1 cellular context compared by ENCODE assay signal in the genomic region with DNA sequence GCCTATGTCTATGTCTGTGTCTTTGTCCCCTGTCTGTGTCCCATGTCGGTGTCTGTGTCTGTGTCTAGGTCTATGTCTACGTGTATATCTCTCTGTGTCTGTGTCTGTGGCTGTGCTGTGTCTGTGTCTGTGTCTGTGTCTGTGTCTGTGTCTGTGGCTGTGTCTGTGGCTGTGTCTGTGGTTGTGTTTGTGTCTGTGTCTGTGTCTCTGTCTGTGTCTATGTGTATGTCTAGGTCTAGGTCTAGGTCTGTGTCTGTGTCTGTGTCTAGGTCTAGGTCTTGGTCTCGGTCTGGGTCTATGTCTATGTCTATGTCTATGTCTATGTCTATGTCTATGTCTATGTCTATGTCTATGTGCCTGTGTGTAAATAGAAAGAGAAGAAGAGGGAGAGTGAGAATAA.
A peak's percentile ranks its signal among the peaks of the same experiment; 100 is the strongest.
TF ChIP-seq lines count a peak whose summit lies in the region.

No MANE protein-coding gene starts in this region.

TF ChIP-seq in GM12878, 131 proteins besides CTCF, POLR2A, EP300 and RAD21:
- TF ChIP-seq, protein P1, sequence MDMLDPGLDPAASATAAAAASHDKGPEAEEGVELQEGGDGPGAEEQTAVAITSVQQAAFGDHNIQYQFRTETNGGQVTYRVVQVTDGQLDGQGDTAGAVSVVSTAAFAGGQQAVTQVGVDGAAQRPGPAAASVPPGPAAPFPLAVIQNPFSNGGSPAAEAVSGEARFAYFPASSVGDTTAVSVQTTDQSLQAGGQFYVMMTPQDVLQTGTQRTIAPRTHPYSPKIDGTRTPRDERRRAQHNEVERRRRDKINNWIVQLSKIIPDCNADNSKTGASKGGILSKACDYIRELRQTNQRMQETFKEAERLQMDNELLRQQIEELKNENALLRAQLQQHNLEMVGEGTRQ (IDR thresholded peaks at IDR 0.05; ENCODE audit: borderline replicate concordance, low read depth, low read length) = no peak
- peak; percentile 43; the same call in 1 of the 2 replicates for TF ChIP-seq HDGF (IDR thresholded peaks at IDR 0.05)
